In the genomic region with DNA sequence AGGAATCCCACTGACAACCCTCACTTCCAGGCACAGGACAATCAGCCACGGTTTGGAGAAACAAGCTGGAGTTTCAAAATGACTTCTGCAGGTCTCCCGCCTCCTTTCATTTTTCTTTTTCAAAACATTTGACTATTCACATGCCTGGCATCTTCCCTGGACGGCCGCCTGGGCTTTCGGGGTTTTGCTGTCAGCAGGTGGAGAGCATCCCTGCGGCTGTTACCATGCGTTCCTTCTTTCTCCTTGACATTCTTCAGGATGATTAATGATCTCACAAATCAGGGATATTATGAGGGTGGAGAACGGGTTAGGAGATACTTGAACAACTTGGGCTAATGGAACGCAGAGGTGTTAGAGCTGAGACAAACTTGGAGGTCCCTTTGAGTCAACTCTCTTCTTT, we compare ENCODE assay signal across 36 cellular contexts.
"Had no signal": no experiment of that assay in that cellular context is flagged by ENCODE, and none has a peak within 500 bp of the region (broad histone marks: within the 10 kb centered on the region; RNA-seq: fewer than 3 reads in every experiment).

No MANE protein-coding gene starts in this region.

- H3K27me3 ChIP-seq: MG63 had no signal

- H3K4me3 ChIP-seq: MG63 had no signal

- DNase-seq: Karpas-422, Kasumi-1, KG1, MG63, MM.1S, MV-4-11, NCI-H1048, NCI-H1092, NCI-H1092 treated with DMSO at 0.1 percent for 48 hours, NCI-H1105, NCI-H1105 treated with DMSO at 0.1 percent for 48 hours, NCI-H1417, NCI-H1417 treated with DMSO at 0.1 percent for 48 hours, NCI-H1436, NCI-H1436 treated with DMSO at 0.1 percent for 48 hours, NCI-H146, NCI-H1694, NCI-H1694 treated with DMSO at 0.1 percent for 48 hours, NCI-H187, NCI-H187 treated with DMSO at 0.1 percent for 48 hours, NCI-H1930, NCI-H2029, NCI-H2029 treated with DMSO at 0.1 percent for 48 hours, NCI-H2081, NCI-H2081 treated with DMSO at 0.1 percent for 48 hours, NCI-H2107, NCI-H2171, NCI-H2171 treated with DMSO at 0.1 percent for 48 hours, NCI-H2227 treated with DMSO at 0.1 percent for 48 hours, NCI-H226, NCI-H345, NCI-H446, NCI-H446 treated with DMSO at 0.1 percent for 48 hours, NCI-H510A, NCI-H510A treated with DMSO at 0.1 percent for 48 hours had no signal

- H3K9ac ChIP-seq: KMS-11 had no signal

- H3K9me3 ChIP-seq: MG63 had no signal

- H3K27ac ChIP-seq: KMS-11 had no signal

- H3K4me2 ChIP-seq: KMS-11 had no signal
